ENCODE assay signal across 29 cellular contexts in genomic region chr9:19936598-19936997, GRCh38.
"Had no signal": no experiment of that assay in that cellular context is flagged by ENCODE, and none has a peak within 500 bp of the region (broad histone marks: within the 10 kb centered on the region; RNA-seq: fewer than 3 reads in every experiment).

No MANE protein-coding gene starts in this region.

- DNase-seq: activated B cell treated with CpG ODN at 0.5 μM for 24 hours; activated CD4-positive, alpha-beta T cell treated with anti-CD3 and anti-CD28 coated beads for 48 hours; activated CD4-positive, alpha-beta T cell treated with anti-CD3 and anti-CD28 coated beads, Interleukin-2, amount 50 U/mL, for 1 hour; activated CD4-positive, alpha-beta T cell treated with anti-CD3 and anti-CD28 coated beads, Interleukin-2, amount 50 U/mL, for 48 hours; activated CD8-positive, alpha-beta memory T cell treated with anti-CD3 and anti-CD28 coated beads, Interleukin-2, amount 10 ng/mL, durations not matched to agents 7 days and 5 days; activated CD8-positive, alpha-beta memory T cell treated with anti-CD3 and anti-CD28 coated beads, Interleukin-2, amount 50 U/mL, for 4 hours; activated CD8-positive, alpha-beta T cell treated with anti-CD3 and anti-CD28 coated beads, Interleukin-2, amount 10 ng/mL, durations not matched to agents 7 days and 5 days; activated effector memory CD4-positive, alpha-beta T cell treated with anti-CD3 and anti-CD28 coated beads, Interleukin-2, amount 50 U/mL, for 16 hours; activated naive CD4-positive, alpha-beta T cell treated with anti-CD3 and anti-CD28 coated beads, Interleukin-2, amount 10 ng/mL, durations not matched to agents 7 days and 5 days; activated T-cell treated with anti-CD3 and anti-CD28 coated beads, Interleukin-2, amount 50 U/mL, for 1 hour; activated T-cell treated with anti-CD3 and anti-CD28 coated beads, Interleukin-2, amount 50 U/mL, for 48 hours; amniotic stem cell; anterior cingulate cortex; brain microvascular endothelial cell; dorsolateral prefrontal cortex; effector memory CD4-positive, alpha-beta T cell; endodermal cell; foreskin fibroblast; head of caudate nucleus; T-helper 1 cell; T-helper 17 cell; T1000; WERI-Rb-1 had no signal

- H3K27ac Mint-ChIP-seq: activated B cell treated with CpG ODN at 0.5 μM for 24 hours; activated CD8-positive, alpha-beta memory T cell treated with anti-CD3 and anti-CD28 coated beads, Interleukin-2, amount 10 ng/mL, durations not matched to agents 7 days and 5 days; activated CD8-positive, alpha-beta T cell treated with anti-CD3 and anti-CD28 coated beads, Interleukin-2, amount 10 ng/mL, durations not matched to agents 7 days and 5 days; activated naive CD4-positive, alpha-beta T cell treated with anti-CD3 and anti-CD28 coated beads, Interleukin-2, amount 10 ng/mL, durations not matched to agents 7 days and 5 days; activated naive CD8-positive, alpha-beta T cell; activated T-helper 1 cell treated with anti-CD3 and anti-CD28 coated beads, Interleukin-12 subunit alpha, Interleukin-12 subunit beta, Interleukin-2, Interleukin-4 antibody, amounts not matched to agents 30 ng/mL and 10 ng/mL and 1 ng/mL, durations not matched to agents 14 hours and 24 hours and 36 hours; activated T-helper 2 cell treated with anti-CD3 and anti-CD28 coated beads, Interferon-gamma antibody, Interleukin-2, Interleukin-4, amounts not matched to agents 10 μg/mL and 5 μg/mL and 100 μg/mL, durations not matched to agents 14 hours and 24 hours and 36 hours; dendritic cell treated with granulocyte-macrophage colony-stimulating factor and Interleukin-4, amounts not matched to agents 40 ng/mL and 50 ng/mL, for 4 days; endodermal cell; T-helper 17 cell; T-helper 2 cell treated with Interferon-gamma antibody and Interleukin-4, amounts not matched to agents 5 μg/mL and 100 μg/mL, for 36 hours had no signal

- H3K36me3 Mint-ChIP-seq: activated CD8-positive, alpha-beta memory T cell treated with anti-CD3 and anti-CD28 coated beads, Interleukin-2, amount 10 ng/mL, durations not matched to agents 7 days and 5 days; activated naive CD4-positive, alpha-beta T cell treated with anti-CD3 and anti-CD28 coated beads, Interleukin-2, amount 10 ng/mL, durations not matched to agents 7 days and 5 days; activated naive CD8-positive, alpha-beta T cell had no signal

- H3K4me1 Mint-ChIP-seq: central memory CD8-positive, alpha-beta T cell had no signal

- H3K9me3 Mint-ChIP-seq: activated B cell treated with CpG ODN at 0.5 μM for 24 hours; activated naive CD4-positive, alpha-beta T cell treated with anti-CD3 and anti-CD28 coated beads, Interleukin-2, amount 10 ng/mL, durations not matched to agents 7 days and 5 days; activated T-helper 1 cell treated with anti-CD3 and anti-CD28 coated beads, Interleukin-12 subunit alpha, Interleukin-12 subunit beta, Interleukin-2, Interleukin-4 antibody, amounts not matched to agents 30 ng/mL and 10 ng/mL and 1 ng/mL, durations not matched to agents 14 hours and 24 hours and 36 hours; activated T-helper 2 cell treated with anti-CD3 and anti-CD28 coated beads, Interferon-gamma antibody, Interleukin-2, Interleukin-4, amounts not matched to agents 10 μg/mL and 5 μg/mL and 100 μg/mL, durations not matched to agents 14 hours and 24 hours and 36 hours; central memory CD8-positive, alpha-beta T cell; dendritic cell treated with granulocyte-macrophage colony-stimulating factor and Interleukin-4, amounts not matched to agents 40 ng/mL and 50 ng/mL, for 4 days; endodermal cell; T-helper 2 cell treated with Interferon-gamma antibody and Interleukin-4, amounts not matched to agents 5 μg/mL and 100 μg/mL, for 36 hours had no signal

- H3K4me3 Mint-ChIP-seq: activated B cell treated with CpG ODN at 0.5 μM for 24 hours; activated CD8-positive, alpha-beta memory T cell treated with anti-CD3 and anti-CD28 coated beads, Interleukin-2, amount 10 ng/mL, durations not matched to agents 7 days and 5 days; activated CD8-positive, alpha-beta T cell treated with anti-CD3 and anti-CD28 coated beads, Interleukin-2, amount 10 ng/mL, durations not matched to agents 7 days and 5 days; activated naive CD4-positive, alpha-beta T cell treated with anti-CD3 and anti-CD28 coated beads, Interleukin-2, amount 10 ng/mL, durations not matched to agents 7 days and 5 days; activated naive CD8-positive, alpha-beta T cell; activated T-helper 1 cell treated with anti-CD3 and anti-CD28 coated beads, Interleukin-12 subunit alpha, Interleukin-12 subunit beta, Interleukin-2, Interleukin-4 antibody, amounts not matched to agents 30 ng/mL and 10 ng/mL and 1 ng/mL, durations not matched to agents 14 hours and 24 hours and 36 hours; central memory CD8-positive, alpha-beta T cell; dendritic cell treated with granulocyte-macrophage colony-stimulating factor and Interleukin-4, amounts not matched to agents 40 ng/mL and 50 ng/mL, for 4 days; endodermal cell; T-helper 17 cell; T-helper 2 cell treated with Interferon-gamma antibody and Interleukin-4, amounts not matched to agents 5 μg/mL and 100 μg/mL, for 36 hours had no signal
